23 cellular contexts compared by ENCODE assay signal in the genomic region with DNA sequence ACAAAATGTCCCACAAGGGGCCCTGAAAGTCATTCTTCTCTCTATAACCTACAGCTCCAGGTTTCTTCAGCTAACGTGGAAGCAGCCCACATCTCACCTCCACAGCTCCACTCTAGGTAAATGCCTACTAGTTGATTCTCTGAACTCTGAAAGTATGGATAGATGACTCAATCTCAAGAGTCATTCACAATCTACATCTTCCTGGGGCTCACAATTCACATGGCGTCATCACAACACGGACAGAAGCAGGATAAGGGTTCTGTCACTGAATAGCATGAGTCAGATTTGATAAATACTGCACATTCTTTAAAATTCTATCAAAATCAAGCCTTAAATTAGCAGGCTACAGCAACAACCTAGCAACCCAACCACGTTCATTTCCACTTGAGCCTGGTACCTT.
DNase-seq lines count a peak whose midpoint lies in the region; ATAC-seq lines count a peak whose summit lies in the region.
"Had no signal": no experiment of that assay in that cellular context is flagged by ENCODE, and none has a peak within 500 bp of the region (broad histone marks: within the 10 kb centered on the region; RNA-seq: fewer than 3 reads in every experiment).

No MANE protein-coding gene starts in this region.

- H3K4me3 Mint-ChIP-seq in activated T-helper 17 cell treated with anti-CD3 and anti-CD28 coated beads, Interleukin-2, amount 50 U/mL, for 72 hours, result no peak overlapping the region
- H3K4me3 Mint-ChIP-seq: activated T-cell treated with anti-CD3 and anti-CD28 coated beads, Interleukin-2, amount 50 U/mL, for 4 hours; CD4-positive, CD25-positive, alpha-beta regulatory T cell; mesothelial cell of epicardium; natural killer cell treated with Interleukin-12 subunit alpha and Interleukin-12 subunit beta and Interleukin-15 and Interleukin-18, amount 100 ng/mL, for 72 hours; T-cell had no signal

- peaks cover 7% of the 10 kb centered on the region for H3K4me1 Mint-ChIP-seq in activated T-helper 17 cell treated with anti-CD3 and anti-CD28 coated beads, Interleukin-2, amount 50 U/mL, for 72 hours
- H3K4me1 Mint-ChIP-seq: CD4-positive, CD25-positive, alpha-beta regulatory T cell; T-cell had no signal

- ATAC-seq in activated T-helper 17 cell treated with anti-CD3 and anti-CD28 coated beads, Interleukin-2, amount 50 U/mL, for 72 hours (replicated peaks), result peak; percentile 35
- peak; percentile 77 for ATAC-seq in esophagus mucosa
- ATAC-seq in GM19463 (IDR thresholded peaks at IDR 0.05; ENCODE audit: unreplicated experiment), result no peak
- ATAC-seq: activated T-cell treated with anti-CD3 and anti-CD28 coated beads, Interleukin-2, amount 50 U/mL, for 4 hours; K562; left lobe of liver; natural killer cell treated with Interleukin-12 subunit alpha and Interleukin-12 subunit beta and Interleukin-15 and Interleukin-18, amount 100 ng/mL, for 72 hours; T-cell had no signal

- no peak overlapping the region for H3K27ac Mint-ChIP-seq in activated T-helper 17 cell treated with anti-CD3 and anti-CD28 coated beads, Interleukin-2, amount 50 U/mL, for 72 hours
- H3K27ac Mint-ChIP-seq: CD4-positive, CD25-positive, alpha-beta regulatory T cell; natural killer cell treated with Interleukin-12 subunit alpha and Interleukin-12 subunit beta and Interleukin-15 and Interleukin-18, amount 100 ng/mL, for 72 hours; T-cell had no signal

- H3K36me3 Mint-ChIP-seq in activated T-helper 17 cell treated with anti-CD3 and anti-CD28 coated beads, Interleukin-2, amount 50 U/mL, for 72 hours (ENCODE audit: low read depth), result no peaks in the 10 kb centered on the region
- H3K36me3 Mint-ChIP-seq: CD4-positive, CD25-positive, alpha-beta regulatory T cell; natural killer cell treated with Interleukin-12 subunit alpha and Interleukin-12 subunit beta and Interleukin-15 and Interleukin-18, amount 100 ng/mL, for 72 hours had no signal

- peaks cover 3% of the 10 kb centered on the region for H3K9me3 Mint-ChIP-seq in activated T-helper 17 cell treated with anti-CD3 and anti-CD28 coated beads, Interleukin-2, amount 50 U/mL, for 72 hours
- H3K9me3 Mint-ChIP-seq: activated T-cell treated with anti-CD3 and anti-CD28 coated beads, Interleukin-2, amount 50 U/mL, for 4 hours; CD4-positive, CD25-positive, alpha-beta regulatory T cell; natural killer cell treated with Interleukin-12 subunit alpha and Interleukin-12 subunit beta and Interleukin-15 and Interleukin-18, amount 100 ng/mL, for 72 hours; T-cell had no signal

- H3K27me3 Mint-ChIP-seq in activated T-helper 17 cell treated with anti-CD3 and anti-CD28 coated beads, Interleukin-2, amount 50 U/mL, for 72 hours, result no peaks in the 10 kb centered on the region

- DNase-seq in EL (peak; percentile 22), pulmonary artery endothelial cell (ENCODE audit: low read depth, low spot score) (peak; percentile 20), AG20443 (ENCODE audit: low spot score) (no peak), NCI-H2171 (lab: John Stamatoyannopoulos, UW) (no peak), medulla oblongata (ENCODE audit: extremely low spot score) (no peak)
- DNase-seq: activated naive CD4-positive, alpha-beta T cell treated with Interleukin-2 at 50 U/mL for 16 hours; activated T-cell treated with anti-CD3 and anti-CD28 coated beads, Interleukin-2, amount 50 U/mL, for 4 hours; amygdala; CD4-positive, CD25-positive, alpha-beta regulatory T cell; effector CD4-positive, alpha-beta T cell; GF-D8; NCI-H187; NCI-H82; SJCRH30; stimulated activated CD4-positive, alpha-beta T cell treated with anti-CD3 and anti-CD28 coated beads, Interleukin-1b, Interleukin-23, amount 100 ng/mL, for 48 hours; T-cell had no signal

Comparison
In these comparisons a context has a peak if more than half of its experiments do, and no peak if none do; other contexts are left out.
1. DNase-seq: peak in EL (single experiment) and pulmonary artery endothelial cell (single experiment); none in AG20443 (single experiment), NCI-H2171 (single experiment) and medulla oblongata (single experiment).